In genomic region chr6:108564178-108564577, GRCh38 we compare ENCODE assay signal across 8 cellular contexts. TPM values are rescaled to one million over a fixed set of nuclear protein-coding genes. Genes with fewer than 3 reads are reported as not detected.
DNase-seq lines count a peak whose midpoint lies in the region; ATAC-seq, FAIRE-seq and TF ChIP-seq lines count a peak whose summit lies in the region.

No MANE protein-coding gene starts in this region.

- peaks cover 16% of the 10 kb centered on the region for H3K79me2 ChIP-seq in endothelial cell of umbilical vein (ENCODE audit: control insufficient read depth, insufficient read depth, low read length)

- H3K4me3 ChIP-seq in Peyer's patch (peak overlapping the region in 3 of 4 donors; percentile 2 to 97 (median 5)), endothelial cell of umbilical vein (replicated peaks in 1 of 3; ENCODE audit: insufficient read depth in 1 of 3, low read depth in 1 of 3, low read length in 3 of 3) (no peak overlapping the region), gastrocnemius medialis (peak overlapping the region; percentile 85 to 99 (median 96))

- H3K9me3 ChIP-seq in Peyer's patch (no peaks in the 10 kb centered on the region), endothelial cell of umbilical vein (replicated peaks; ENCODE audit: control insufficient read depth, insufficient read depth, low read length) (no peaks in the 10 kb centered on the region), gastrocnemius medialis (no peaks in the 10 kb centered on the region)

- H3K27ac ChIP-seq in Peyer's patch (peak overlapping the region; percentile 20 to 99 (median 86)), endothelial cell of umbilical vein (ENCODE audit: insufficient read depth, low read depth, low read length) (peak overlapping the region; percentile 8), gastrocnemius medialis (peak overlapping the region; percentile 95 to 100 (median 100))

- H3K9me1 ChIP-seq in endothelial cell of umbilical vein (replicated peaks; ENCODE audit: control insufficient read depth, extremely low read depth, insufficient read depth, low read length): no peaks in the 10 kb centered on the region

- POLR2A ChIA-PET in endothelial cell of umbilical vein (lab: Charles Lee): no interaction called here

- intact Hi-C loops in endothelial cell of umbilical vein (cut with micrococcal nuclease) (loop anchor here (2.0 to 10.0 kb wide), 2 partner anchors 55 to 1621 kb away; partner anchors contain the start of gene CDC40), gastrocnemius medialis (cut with DNase I; ENCODE audit: low total_unique reads) (no loop called here)

- H3K36me3 ChIP-seq in Peyer's patch (peaks cover 0 to 25% (median 0%) of the 10 kb centered on the region in 3 donors), endothelial cell of umbilical vein (ENCODE audit: control insufficient read depth in 2 of 2, extremely low read depth in 1 of 2, insufficient read depth in 2 of 2, low read length in 2 of 2) (peaks cover 0 to 2% of the 10 kb centered on the region in 2 experiments), gastrocnemius medialis (peaks cover 0 to 37% of the 10 kb centered on the region in 2 donors)

- no peaks in the 10 kb centered on the region for H4K20me1 ChIP-seq in endothelial cell of umbilical vein (replicated peaks; ENCODE audit: control insufficient read depth, extremely low read depth, insufficient read depth, low read length)

- TF ChIP-seq POLR2A in Peyer's patch (IDR thresholded peaks at IDR 0.05) (no peak), endothelial cell of umbilical vein (IDR thresholded peaks at IDR 0.05; ENCODE audit: low read depth, low read length) (no peak), gastrocnemius medialis (IDR thresholded peaks at IDR 0.05) (peak; percentile 4 to 40)

- FAIRE-seq in endothelial cell of umbilical vein (lab: Jason Lieb, UNC): peak; percentile 88

- TF ChIP-seq CTCF in Peyer's patch (IDR thresholded peaks at IDR 0.05): no peak
- TF ChIP-seq CTCF in endothelial cell of umbilical vein (IDR thresholded peaks at IDR 0.05; ENCODE audit: extremely low read depth in 1 of 2, insufficient read depth in 1 of 2, low read depth in 1 of 2, low read length in 2 of 2): no peak
- no peak for TF ChIP-seq CTCF in gastrocnemius medialis (IDR thresholded peaks at IDR 0.05 in 4 of 5, conservative IDR thresholded peaks at IDR 0.05 in 1 of 5)

- H3K27me3 ChIP-seq in Peyer's patch: no peaks in the 10 kb centered on the region
- H3K27me3 ChIP-seq in endothelial cell of umbilical vein (ENCODE audit: control insufficient read depth in 2 of 2, insufficient read depth in 2 of 2, low read length in 2 of 2): no peaks in the 10 kb centered on the region
- H3K27me3 ChIP-seq in gastrocnemius medialis: no peaks in the 10 kb centered on the region

- dilution Hi-C loops in endothelial cell of umbilical vein (cut with MboI; ENCODE audit: extremely low pct_ligation_motif_present, low sequenced_read_pairs): no loop called here

- TSS peak; percentile 0 for BruUV-seq in endothelial cell of umbilical vein (replicated peaks; lab: Mats Ljungman, UMichigan)

- H3K4me2 ChIP-seq in endothelial cell of umbilical vein (ENCODE audit: insufficient read depth, low read length): peak overlapping the region; percentile 48

- CTCF ChIA-PET in endothelial cell of umbilical vein (lab: Charles Lee): interaction anchor here (1.1 to 3.9 kb wide), 4 partner anchors 218 to 508 kb away, joined by 3 to 15 read pairs (median 4); no protein-coding TSS in a partner anchor

- no peak overlapping the region for H3K9ac ChIP-seq in endothelial cell of umbilical vein (replicated peaks; ENCODE audit: extremely low read depth, insufficient read depth, low read length)

- DNase-seq in ELR (ENCODE audit: low read depth): peak; percentile 98
- no peak for DNase-seq in Peyer's patch
- peak; percentile 48 for DNase-seq in endothelial cell of umbilical vein (ENCODE audit: low read depth, low spot score)
- DNase-seq in gastrocnemius medialis: no peak
- DNase-seq in iPS-NIHi7 (ENCODE audit: extremely low spot score): no peak
- DNase-seq in DMS 273 treated with DMSO at 0.1 percent for 48 hours (lab: John Stamatoyannopoulos, UW): no peak
- DNase-seq in stimulated activated naive CD4-positive, alpha-beta T cell treated with Interleukin-2 at 50 U/mL for 16 hours (lab: John Stamatoyannopoulos, UW): no peak
- DNase-seq in OCI-M2 (lab: John Stamatoyannopoulos, UW; ENCODE audit: unreplicated experiment): no peak

- in situ Hi-C loops in gastrocnemius medialis (cut with MboI; ENCODE audit: low sequenced_read_pairs in 4 of 4): loop anchor here in 3 of 4 donors (5.0 to 25.0 kb wide), 2 partner anchors 93 to 98 kb away; no protein-coding TSS in a partner anchor

- H2AFZ ChIP-seq in endothelial cell of umbilical vein (ENCODE audit: low read depth, low read length): no peak overlapping the region

- H3K4me1 ChIP-seq in Peyer's patch (peaks cover 0 to 47% (median 18%) of the 10 kb centered on the region in 4 donors), endothelial cell of umbilical vein (ENCODE audit: control insufficient read depth, extremely low read depth, insufficient read depth, low read length) (peaks cover 46% of the 10 kb centered on the region), gastrocnemius medialis (peaks cover 53 to 54% of the 10 kb centered on the region in 2 donors)

- peak in 1 of 2 donors; percentile 6 for ATAC-seq in gastrocnemius medialis

TF ChIP-seq in endothelial cell of umbilical vein, 7 proteins besides CTCF, POLR2A, EP300 and RAD21:
- TF ChIP-seq FOS (IDR thresholded peaks at IDR 0.05; ENCODE audit: borderline replicate concordance, insufficient read depth, low read length): peak; percentile 68
- TF ChIP-seq GATA2 (IDR thresholded peaks at IDR 0.05; ENCODE audit: insufficient read depth, insufficient read length, low read depth, low read length): peak; percentile 19
- no peak for TF ChIP-seq MYC (IDR thresholded peaks at IDR 0.05; ENCODE audit: low read depth, low read length)
- TF ChIP-seq JUN (IDR thresholded peaks at IDR 0.05; ENCODE audit: borderline replicate concordance, insufficient read depth, insufficient read length, low read depth): peak; percentile 31

RNA-seq across cellular contexts. Expression of gene FOXO3, which starts 3.5 kb away (rescaled TPM):
- total RNA-seq in Peyer's patch: 10 to 100 TPM; 34.3 to 61.1 (median 49.7) TPM
- 15.7 and 16.9 TPM in 2 replicates for total RNA-seq in endothelial cell of umbilical vein
- polyA plus RNA-seq in endothelial cell of umbilical vein: 13.6 and 14.4 TPM in 2 replicates
- 9.0 and 10.2 TPM in 2 replicates for polyA plus RNA-seq in endothelial cell of umbilical vein (2011; cell fraction: cytosol; rRNA removed)
- 9.9 and 13.5 TPM in 2 replicates for polyA plus RNA-seq in endothelial cell of umbilical vein (2011; cell fraction: nucleus; rRNA removed)
- 9.1 and 10.3 TPM in 2 replicates for polyA plus RNA-seq in endothelial cell of umbilical vein (2012)
- 48.0 and 60.3 TPM in 2 replicates for polyA minus RNA-seq in endothelial cell of umbilical vein
- polyA minus RNA-seq in endothelial cell of umbilical vein (2011; cell fraction: cytosol; rRNA and poly(A)+ RNA removed): 23.9 TPM
- 26.5 and 28.2 TPM in 2 replicates for polyA minus RNA-seq in endothelial cell of umbilical vein (2011; cell fraction: nucleus; rRNA and poly(A)+ RNA removed)
- total RNA-seq in gastrocnemius medialis: 100 to 1,000 TPM; 111 to 293 (median 183) TPM

Comparison
In these comparisons a context has a peak if more than half of its experiments do, and no peak if none do; other contexts are left out.
1. DNase-seq: peak in ELR (single experiment) and endothelial cell of umbilical vein (single experiment); none in Peyer's patch (0 of 3), gastrocnemius medialis (0 of 2), iPS-NIHi7 (single experiment), DMS 273 treated with DMSO at 0.1 percent for 48 hours (single experiment), stimulated activated naive CD4-positive, alpha-beta T cell treated with Interleukin-2 at 50 U/mL for 16 hours (single experiment) and OCI-M2 (single experiment).
2. H3K27ac ChIP-seq: peak in every context shown above with its lines; median percentile 100 in gastrocnemius medialis; 86 in Peyer's patch; 8 in endothelial cell of umbilical vein.
3. H3K4me3 ChIP-seq: peak in Peyer's patch (3 of 4) and gastrocnemius medialis (4 of 4); none in endothelial cell of umbilical vein (0 of 3).
4. POLR2A ChIP-seq: peak in gastrocnemius medialis (2 of 2); none in Peyer's patch (0 of 2) and endothelial cell of umbilical vein (single experiment).